ENCODE assay signal across 1 cellular context in genomic region chr1:206684003-206684402, GRCh38.
TF ChIP-seq lines count a peak whose summit lies in the region.

No MANE protein-coding gene starts in this region.

TF ChIP-seq in A549, 52 proteins besides CTCF, POLR2A, EP300 and RAD21:
- TF ChIP-seq BCL3 (IDR thresholded peaks at IDR 0.05) = no peak
- no peak for TF ChIP-seq PHF8 (IDR thresholded peaks at IDR 0.05; ENCODE audit: borderline replicate concordance, low read depth)
- TF ChIP-seq TFCP2L1 (CRISPR knock-in tag; IDR thresholded peaks at IDR 0.05) = no peak
- no peak for TF ChIP-seq CBX8 (IDR thresholded peaks at IDR 0.05)
- TF ChIP-seq BHLHE40 (IDR thresholded peaks at IDR 0.05; ENCODE audit: low read depth, low read length) = no peak
- TF ChIP-seq TP53 (CRISPR knock-in tag; IDR thresholded peaks at IDR 0.05) = no peak
- TF ChIP-seq HES2 (IDR thresholded peaks at IDR 0.05) = no peak
- no peak for TF ChIP-seq HEYL (CRISPR knock-in tag; IDR thresholded peaks at IDR 0.05)
- TF ChIP-seq CBX2 (IDR thresholded peaks at IDR 0.05; ENCODE audit: borderline replicate concordance, low read depth) = no peak
- TF ChIP-seq KDM5A (IDR thresholded peaks at IDR 0.05) = no peak
- TF ChIP-seq GATA3 (IDR thresholded peaks at IDR 0.05; ENCODE audit: borderline replicate concordance) = no peak
- TF ChIP-seq MAZ (IDR thresholded peaks at IDR 0.05; ENCODE audit: borderline replicate concordance, low read depth, low read length) = no peak
- no peak for TF ChIP-seq JUNB (IDR thresholded peaks at IDR 0.05)
- TF ChIP-seq POLR2AphosphoS2 (conservative IDR thresholded peaks at IDR 0.05; ENCODE audit: low read length) = no peak
- TF ChIP-seq NR3C1 (IDR thresholded peaks at IDR 0.05) = no peak
- TF ChIP-seq ELK1 (IDR thresholded peaks at IDR 0.05; ENCODE audit: low read depth, low read length) = no peak
- TF ChIP-seq EHF (CRISPR knock-in tag; IDR thresholded peaks at IDR 0.05) = no peak
- no peak for TF ChIP-seq NFE2L2 (conservative IDR thresholded peaks at IDR 0.05; ENCODE audit: low read length)
- no peak for TF ChIP-seq PBX3 (IDR thresholded peaks at IDR 0.05)
